9 cellular contexts compared by ENCODE assay signal in the genomic region with DNA sequence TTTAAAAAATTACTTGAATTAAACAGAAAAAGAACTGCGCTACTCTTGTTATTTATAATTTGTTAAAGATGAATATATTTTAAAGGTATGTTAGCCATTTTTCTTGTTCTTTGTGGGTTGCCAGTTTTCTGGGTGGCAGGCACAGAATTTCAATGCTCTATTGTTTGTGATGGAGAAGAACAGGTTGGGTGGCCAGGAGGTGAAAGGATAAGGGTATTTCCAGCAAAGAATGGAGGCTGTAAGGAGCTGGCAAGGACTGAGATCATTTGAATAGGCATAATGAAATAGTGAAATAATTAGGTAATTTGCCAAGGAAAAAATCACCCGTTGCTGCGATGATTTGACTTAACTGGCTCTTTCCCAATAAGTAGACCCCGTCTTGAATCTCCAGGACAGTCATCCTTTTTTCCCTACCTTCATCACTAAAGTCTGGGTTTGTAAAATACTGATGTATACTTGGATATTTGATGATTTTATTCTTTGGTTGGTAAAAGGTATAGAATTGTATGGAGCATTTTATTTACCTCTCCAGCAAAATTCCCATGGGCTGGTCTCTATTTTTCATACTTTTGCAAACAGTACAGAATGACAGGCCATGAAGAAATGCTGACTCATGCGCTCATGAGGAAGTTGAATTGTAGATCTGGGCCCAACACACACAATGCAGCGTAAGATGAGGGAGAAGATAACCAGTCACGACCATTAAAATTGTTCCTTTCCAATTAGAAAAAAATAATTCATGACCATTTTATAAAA. TPM values are rescaled to one million over a fixed set of nuclear protein-coding genes. Genes with fewer than 3 reads are reported as not detected.
DNase-seq lines count a peak whose midpoint lies in the region; ATAC-seq, FAIRE-seq and TF ChIP-seq lines count a peak whose summit lies in the region.
"Had no signal": no experiment of that assay in that cellular context is flagged by ENCODE, and none has a peak within 500 bp of the region (broad histone marks: within the 10 kb centered on the region; RNA-seq: fewer than 3 reads in every experiment).

No MANE protein-coding gene starts in this region.

- peak; percentile 62 for FAIRE-seq in H54 (lab: Jason Lieb, UNC)

- H3K9me3 Mint-ChIP-seq in endothelial cell (ENCODE audit: unreplicated experiment) = no peaks in the 10 kb centered on the region
- H3K9me3 Mint-ChIP-seq in activated CD8-positive, alpha-beta T cell treated with anti-CD3 and anti-CD28 coated beads, Interleukin-2, amount 10 ng/mL, durations not matched to agents 7 days and 5 days (ENCODE audit: insufficient read depth) = no peaks in the 10 kb centered on the region

- no peak overlapping the region for H3K4me3 Mint-ChIP-seq in endothelial cell (ENCODE audit: unreplicated experiment)
- H3K4me3 Mint-ChIP-seq in activated CD8-positive, alpha-beta T cell treated with anti-CD3 and anti-CD28 coated beads, Interleukin-2, amount 10 ng/mL, durations not matched to agents 7 days and 5 days = no peak overlapping the region

- POLR2A ChIA-PET in activated CD8-positive, alpha-beta T cell treated with anti-CD3 and anti-CD28 coated beads, Interleukin-2, amount 10 ng/mL, durations not matched to agents 7 days and 5 days (lab: Charles Lee) = no interaction called here

- H3K27me3 Mint-ChIP-seq in endothelial cell (ENCODE audit: unreplicated experiment) = peaks cover 2% of the 10 kb centered on the region
- no peaks in the 10 kb centered on the region for H3K27me3 Mint-ChIP-seq in activated CD8-positive, alpha-beta T cell treated with anti-CD3 and anti-CD28 coated beads, Interleukin-2, amount 10 ng/mL, durations not matched to agents 7 days and 5 days (ENCODE audit: low read depth)

- no peak for ATAC-seq in activated CD8-positive, alpha-beta T cell treated with anti-CD3 and anti-CD28 coated beads, Interleukin-2, amount 10 ng/mL, durations not matched to agents 7 days and 5 days
- ATAC-seq in GM19395 (IDR thresholded peaks at IDR 0.05; ENCODE audit: unreplicated experiment) = no peak
- ATAC-seq in HG03565 (IDR thresholded peaks at IDR 0.05; ENCODE audit: unreplicated experiment) = no peak

- CTCF ChIA-PET in activated CD8-positive, alpha-beta T cell treated with anti-CD3 and anti-CD28 coated beads, Interleukin-2, amount 10 ng/mL, durations not matched to agents 7 days and 5 days (lab: Charles Lee) = no interaction called here

- DNase-seq in H54 (ENCODE audit: insufficient read length, low spot score) = no peak
- peak; percentile 92 for DNase-seq in OCI-M1 (lab: John Stamatoyannopoulos, UW)
- no peak for DNase-seq in endothelial cell (ENCODE audit: low spot score)
- DNase-seq in pons (ENCODE audit: low spot score) = peak; percentile 37
- no peak for DNase-seq in D341Med (ENCODE audit: low spot score)
- DNase-seq in activated CD8-positive, alpha-beta T cell treated with anti-CD3 and anti-CD28 coated beads, Interleukin-2, amount 10 ng/mL, durations not matched to agents 7 days and 5 days = no peak
- DNase-seq: NCI-H2227 treated with DMSO at 0.1 percent for 48 hours had no signal

- no peak for TF ChIP-seq POLR2A in H54 (IDR thresholded peaks at IDR 0.05; ENCODE audit: low read depth, low read length)

- no peak for TF ChIP-seq CTCF in endothelial cell (IDR thresholded peaks at IDR 0.05; ENCODE audit: unreplicated experiment)

- no peaks in the 10 kb centered on the region for H3K36me3 Mint-ChIP-seq in endothelial cell (ENCODE audit: low read depth, unreplicated experiment)
- no peaks in the 10 kb centered on the region for H3K36me3 Mint-ChIP-seq in activated CD8-positive, alpha-beta T cell treated with anti-CD3 and anti-CD28 coated beads, Interleukin-2, amount 10 ng/mL, durations not matched to agents 7 days and 5 days (ENCODE audit: low read depth)

- peaks cover 31% of the 10 kb centered on the region for H3K4me1 Mint-ChIP-seq in endothelial cell (ENCODE audit: unreplicated experiment)
- no peaks in the 10 kb centered on the region for H3K4me1 Mint-ChIP-seq in activated CD8-positive, alpha-beta T cell treated with anti-CD3 and anti-CD28 coated beads, Interleukin-2, amount 10 ng/mL, durations not matched to agents 7 days and 5 days (ENCODE audit: low read depth)

- peak overlapping the region; percentile 65 for H3K27ac Mint-ChIP-seq in endothelial cell (ENCODE audit: unreplicated experiment)
- H3K27ac Mint-ChIP-seq in activated CD8-positive, alpha-beta T cell treated with anti-CD3 and anti-CD28 coated beads, Interleukin-2, amount 10 ng/mL, durations not matched to agents 7 days and 5 days = no peak overlapping the region

RNA-seq across cellular contexts. Expression of gene GCNT2, which starts 2.5 kb away (rescaled TPM):
- 71.1 TPM for total RNA-seq in endothelial cell (ENCODE audit: unreplicated experiment)
- total RNA-seq in activated CD8-positive, alpha-beta T cell treated with anti-CD3 and anti-CD28 coated beads, Interleukin-2, amount 10 ng/mL, durations not matched to agents 7 days and 5 days = 1 to 10 TPM; 4.8 to 6.9 TPM

Comparison
In these comparisons a context has a peak if more than half of its experiments do, and no peak if none do; other contexts are left out.
1. DNase-seq: peak in OCI-M1 (single experiment) and pons (single experiment); none in H54 (single experiment), endothelial cell (single experiment), D341Med (single experiment) and activated CD8-positive, alpha-beta T cell treated with anti-CD3 and anti-CD28 coated beads, Interleukin-2, amount 10 ng/mL, durations not matched to agents 7 days and 5 days (single experiment).